1 cellular context compared by ENCODE assay signal in the genomic region with DNA sequence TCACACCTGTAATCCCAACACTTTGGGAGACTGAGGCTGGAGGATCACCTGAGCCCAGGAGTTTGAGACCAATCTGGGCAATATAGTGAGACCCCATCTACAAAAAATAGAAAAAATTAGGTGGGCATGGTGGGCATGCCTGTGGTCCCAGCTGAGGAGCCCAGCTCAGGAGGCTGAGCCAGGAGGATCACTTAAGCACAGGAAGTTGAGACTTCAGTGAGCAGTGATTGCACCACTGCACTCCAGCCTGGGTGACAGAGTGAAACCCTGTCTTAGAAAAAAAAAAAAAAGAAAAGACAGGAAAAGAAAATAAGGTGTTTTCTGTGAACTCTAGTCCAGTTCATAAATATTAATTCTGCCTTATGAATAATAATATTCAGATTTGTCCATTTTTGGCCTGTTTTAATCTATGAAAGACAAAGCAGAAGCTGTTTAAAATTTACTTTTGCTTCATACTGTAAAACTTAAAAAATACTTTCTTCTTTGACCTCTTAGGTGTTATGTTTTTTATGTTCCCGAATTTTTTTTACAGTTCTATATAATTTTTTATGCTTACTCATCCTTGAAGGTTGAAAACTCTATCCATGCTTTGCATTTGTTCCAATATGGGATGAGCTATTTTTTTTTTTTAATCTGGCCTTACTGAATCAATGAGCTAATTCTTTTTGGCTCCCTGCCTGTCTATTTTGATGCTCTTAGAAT.
TF ChIP-seq lines count a peak whose summit lies in the region.

No MANE protein-coding gene starts in this region.

TF ChIP-seq in HepG2, 621 proteins besides CTCF, POLR2A, EP300 and RAD21 (continued from another document):
- no peak for TF ChIP-seq CEBPB (IDR thresholded peaks at IDR 0.05; ENCODE audit: borderline replicate concordance, low read depth, low read length)
- TF ChIP-seq, protein P1, sequence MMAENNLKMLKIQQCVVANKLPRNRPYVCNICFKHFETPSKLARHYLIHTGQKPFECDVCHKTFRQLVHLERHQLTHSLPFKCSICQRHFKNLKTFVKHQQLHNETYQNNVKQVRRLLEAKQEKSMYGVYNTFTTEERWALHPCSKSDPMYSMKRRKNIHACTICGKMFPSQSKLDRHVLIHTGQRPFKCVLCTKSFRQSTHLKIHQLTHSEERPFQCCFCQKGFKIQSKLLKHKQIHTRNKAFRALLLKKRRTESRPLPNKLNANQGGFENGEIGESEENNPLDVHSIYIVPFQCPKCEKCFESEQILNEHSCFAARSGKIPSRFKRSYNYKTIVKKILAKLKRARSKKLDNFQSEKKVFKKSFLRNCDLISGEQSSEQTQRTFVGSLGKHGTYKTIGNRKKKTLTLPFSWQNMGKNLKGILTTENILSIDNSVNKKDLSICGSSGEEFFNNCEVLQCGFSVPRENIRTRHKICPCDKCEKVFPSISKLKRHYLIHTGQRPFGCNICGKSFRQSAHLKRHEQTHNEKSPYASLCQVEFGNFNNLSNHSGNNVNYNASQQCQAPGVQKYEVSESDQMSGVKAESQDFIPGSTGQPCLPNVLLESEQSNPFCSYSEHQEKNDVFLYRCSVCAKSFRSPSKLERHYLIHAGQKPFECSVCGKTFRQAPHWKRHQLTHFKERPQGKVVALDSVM (CRISPR knock-in tag; IDR thresholded peaks at IDR 0.05), result peak; percentile 81; the same call in 1 of the 2 replicates
- peak; percentile 36; the same call in 1 of the 2 replicates for TF ChIP-seq NFE2L2 (IDR thresholded peaks at IDR 0.05; ENCODE audit: low read length)
- no peak for TF ChIP-seq ZNF7 (CRISPR knock-in tag; IDR thresholded peaks at IDR 0.05)
- TF ChIP-seq, protein P2, sequence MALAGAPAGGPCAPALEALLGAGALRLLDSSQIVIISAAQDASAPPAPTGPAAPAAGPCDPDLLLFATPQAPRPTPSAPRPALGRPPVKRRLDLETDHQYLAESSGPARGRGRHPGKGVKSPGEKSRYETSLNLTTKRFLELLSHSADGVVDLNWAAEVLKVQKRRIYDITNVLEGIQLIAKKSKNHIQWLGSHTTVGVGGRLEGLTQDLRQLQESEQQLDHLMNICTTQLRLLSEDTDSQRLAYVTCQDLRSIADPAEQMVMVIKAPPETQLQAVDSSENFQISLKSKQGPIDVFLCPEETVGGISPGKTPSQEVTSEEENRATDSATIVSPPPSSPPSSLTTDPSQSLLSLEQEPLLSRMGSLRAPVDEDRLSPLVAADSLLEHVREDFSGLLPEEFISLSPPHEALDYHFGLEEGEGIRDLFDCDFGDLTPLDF (CRISPR knock-in tag; IDR thresholded peaks at IDR 0.05), result no peak
